ENCODE assay signal across 15 cellular contexts in genomic region chr20:41509316-41509715, GRCh38.
DNase-seq lines count a peak whose midpoint lies in the region; ATAC-seq and TF ChIP-seq lines count a peak whose summit lies in the region.
"Had no signal": no experiment of that assay in that cellular context is flagged by ENCODE, and none has a peak within 500 bp of the region (broad histone marks: within the 10 kb centered on the region; RNA-seq: fewer than 3 reads in every experiment).

No MANE protein-coding gene starts in this region.

- peaks cover 17% of the 10 kb centered on the region for H3K79me2 ChIP-seq in GM23248 (ENCODE audit: insufficient read depth)

- H3K27me3 Mint-ChIP-seq in progenitor cell of endocrine pancreas (no peaks in the 10 kb centered on the region), CD14-positive monocyte (ENCODE audit: low read depth in 3 of 3) (no peaks in the 10 kb centered on the region)
- no peaks in the 10 kb centered on the region for H3K27me3 Mint-ChIP-seq in CD8-positive, alpha-beta memory T cell
- H3K27me3 Mint-ChIP-seq: B cell had no signal

- H2AFZ ChIP-seq in GM23248 = no peak overlapping the region

- H3K9me3 Mint-ChIP-seq in progenitor cell of endocrine pancreas (ENCODE audit: low read depth) = peaks cover 9% of the 10 kb centered on the region
- H3K9me3 Mint-ChIP-seq in CD14-positive monocyte = peaks cover 2 to 10% (median 6%) of the 10 kb centered on the region in 7 donors
- H3K9me3 Mint-ChIP-seq in CD8-positive, alpha-beta memory T cell = peaks cover 1 to 7% (median 4%) of the 10 kb centered on the region in 5 donors

- TF ChIP-seq EP300 in gastroesophageal sphincter (IDR thresholded peaks at IDR 0.05) = no peak

- H3K4me2 ChIP-seq in GM23248 (ENCODE audit: unreplicated experiment) = no peak overlapping the region

- peaks cover 26% of the 10 kb centered on the region for H3K36me3 Mint-ChIP-seq in progenitor cell of endocrine pancreas (ENCODE audit: insufficient read depth)
- H3K36me3 Mint-ChIP-seq in CD14-positive monocyte = peaks cover 70 to 73% of the 10 kb centered on the region in 2 donors
- peaks cover 48 to 86% (median 52%) of the 10 kb centered on the region in 3 donors for H3K36me3 Mint-ChIP-seq in CD8-positive, alpha-beta memory T cell

- H3K4me3 ChIP-seq in gastroesophageal sphincter (no peak overlapping the region), GM23248 (no peak overlapping the region)
- H3K4me3 ChIP-seq in CD8-positive, alpha-beta memory T cell (ENCODE audit: low read length) = no peak overlapping the region

- CTCF ChIA-PET in CD8-positive, alpha-beta memory T cell (lab: Charles Lee) = no interaction called here

- intact Hi-C loops in CD14-positive monocyte (cut with micrococcal nuclease) = no loop called here

- H3F3A ChIP-seq in GM23248 (ENCODE audit: insufficient read depth) = no peaks in the 10 kb centered on the region

- WGBS in gastroesophageal sphincter (ENCODE audit: low coverage in 1 of 2), 2 donors = 12 to 31% methylated on average over 5 of the region's 5 CpGs
- WGBS in GM23248 (ENCODE audit: low coverage in 1 of 2, low lambda C conversion rate in 2 of 2, missing lambda C conversion rate in 2 of 2), 2 experiments = 93 to 95% methylated on average over 5 of the region's 5 CpGs

- in situ Hi-C loops in GM23248 (cut with MboI) = no loop called here

- peaks cover 7 to 56% (median 8%) of the 10 kb centered on the region in 3 donors for H3K4me1 ChIP-seq in gastroesophageal sphincter
- no peaks in the 10 kb centered on the region; the same call in 1 of the 2 replicates for H3K4me1 ChIP-seq in GM23248 (ENCODE audit: insufficient read depth)
- H3K4me1 ChIP-seq in CD8-positive, alpha-beta memory T cell (ENCODE audit: insufficient read depth, low read length) = no peaks in the 10 kb centered on the region

- H3K27me3 ChIP-seq in gastroesophageal sphincter = no peaks in the 10 kb centered on the region
- no peaks in the 10 kb centered on the region for H3K27me3 ChIP-seq in GM23248 (replicated peaks; ENCODE audit: insufficient read depth)
- no peaks in the 10 kb centered on the region for H3K27me3 ChIP-seq in CD8-positive, alpha-beta memory T cell (ENCODE audit: insufficient read depth, low read length, poor library complexity, severe bottlenecking)

- DNase-seq in Ammon's horn (ENCODE audit: low spot score) (peak; percentile 10), NCI-H2029 (lab: John Stamatoyannopoulos, UW) (peak; percentile 8), progenitor cell of endocrine pancreas (ENCODE audit: low spot score, unreplicated experiment) (no peak), CD14-positive monocyte (ENCODE audit: low spot score) (no peak), GM23248 (no peak)
- DNase-seq in CD8-positive, alpha-beta memory T cell = no peak
- DNase-seq: activated CD4-positive, alpha-beta T cell treated with anti-CD3 and anti-CD28 coated beads for 4 hours; activated T-cell treated with anti-CD3 and anti-CD28 coated beads, Interleukin-2, amount 50 U/mL, for 1 hour; DMS 273 treated with DMSO at 0.1 percent for 48 hours; NCI-H2081; stimulated activated CD4-positive, alpha-beta T cell treated with anti-CD3 and anti-CD28 coated beads, Interleukin-2, amount 100 ng/mL, for 48 hours; T-helper 2 cell had no signal

- no peaks in the 10 kb centered on the region for H4K20me1 ChIP-seq in GM23248 (ENCODE audit: insufficient read depth)

- H3K36me3 ChIP-seq in gastroesophageal sphincter = peaks cover 0 to 21% of the 10 kb centered on the region in 2 donors
- no peaks in the 10 kb centered on the region for H3K36me3 ChIP-seq in GM23248 (ENCODE audit: low read depth)
- peaks cover 22% of the 10 kb centered on the region for H3K36me3 ChIP-seq in CD8-positive, alpha-beta memory T cell (ENCODE audit: insufficient read depth, low read length)

- H3K9me3 ChIP-seq in gastroesophageal sphincter (peaks cover 0 to 9% (median 0%) of the 10 kb centered on the region in 3 donors), GM23248 (ENCODE audit: low read depth) (no peaks in the 10 kb centered on the region)
- H3K9me3 ChIP-seq in CD8-positive, alpha-beta memory T cell (ENCODE audit: low read length) = no peaks in the 10 kb centered on the region

- H3K4me1 Mint-ChIP-seq in progenitor cell of endocrine pancreas (ENCODE audit: low read depth) (peaks cover 28% of the 10 kb centered on the region), CD14-positive monocyte (peaks cover 2% of the 10 kb centered on the region)
- peaks cover 20 to 32% (median 23%) of the 10 kb centered on the region in 3 donors for H3K4me1 Mint-ChIP-seq in CD8-positive, alpha-beta memory T cell
- H3K4me1 Mint-ChIP-seq: B cell had no signal

- H3K27ac ChIP-seq in gastroesophageal sphincter (peak overlapping the region in 3 of 4 donors; percentile 35 to 67 (median 45)), GM23248 (no peak overlapping the region)
- no peak overlapping the region for H3K27ac ChIP-seq in CD8-positive, alpha-beta memory T cell (ENCODE audit: low read depth, low read length)

- TF ChIP-seq CTCF in gastroesophageal sphincter (IDR thresholded peaks at IDR 0.05) (no peak), progenitor cell of endocrine pancreas (IDR thresholded peaks at IDR 0.05; ENCODE audit: unreplicated experiment) (no peak), CD14-positive monocyte (IDR thresholded peaks at IDR 0.05) (no peak)

- ATAC-seq in gastroesophageal sphincter = no peak
- ATAC-seq in HG02973 (IDR thresholded peaks at IDR 0.05; ENCODE audit: unreplicated experiment) = no peak

- H3K9ac ChIP-seq in GM23248 = no peak overlapping the region

- H3K27ac Mint-ChIP-seq in progenitor cell of endocrine pancreas (peak overlapping the region; percentile 17), CD14-positive monocyte (no peak overlapping the region)
- H3K27ac Mint-ChIP-seq in CD8-positive, alpha-beta memory T cell = peak overlapping the region in 2 of 8 donors; percentile 52 to 59
- H3K27ac Mint-ChIP-seq: B cell had no signal

- H3K4me3 Mint-ChIP-seq in progenitor cell of endocrine pancreas (ENCODE audit: low read depth) (no peak overlapping the region), CD14-positive monocyte (no peak overlapping the region)
- no peak overlapping the region for H3K4me3 Mint-ChIP-seq in CD8-positive, alpha-beta memory T cell
- H3K4me3 Mint-ChIP-seq: B cell had no signal

- POLR2A ChIA-PET in CD8-positive, alpha-beta memory T cell (lab: Charles Lee) = no interaction called here

- H3K9me2 ChIP-seq in GM23248 (ENCODE audit: insufficient read depth) = no peaks in the 10 kb centered on the region

- no peak for TF ChIP-seq POLR2A in gastroesophageal sphincter (IDR thresholded peaks at IDR 0.05)

Comparison
In these comparisons a context has a peak if more than half of its experiments do, and no peak if none do; other contexts are left out.
1. DNase-seq: peak in Ammon's horn (single experiment) and NCI-H2029 (single experiment); none in progenitor cell of endocrine pancreas (single experiment), CD14-positive monocyte (single experiment), GM23248 (single experiment) and CD8-positive, alpha-beta memory T cell (0 of 5).
2. H3K27ac ChIP-seq: peak in gastroesophageal sphincter (3 of 4); none in GM23248 (single experiment) and CD8-positive, alpha-beta memory T cell (single experiment).